In genomic region chr6:64439274-64439673, GRCh38 we compare ENCODE assay signal across 21 cellular contexts.
DNase-seq lines count a peak whose midpoint lies in the region; ATAC-seq and TF ChIP-seq lines count a peak whose summit lies in the region.
"Had no signal": no experiment of that assay in that cellular context is flagged by ENCODE, and none has a peak within 500 bp of the region (broad histone marks: within the 10 kb centered on the region; RNA-seq: fewer than 3 reads in every experiment).

No MANE protein-coding gene starts in this region.

- no peaks in the 10 kb centered on the region for H3K79me2 ChIP-seq in mammary epithelial cell (ENCODE audit: insufficient read depth, low read length)
- H3K79me2 ChIP-seq in smooth muscle cell (ENCODE audit: low read depth), result no peaks in the 10 kb centered on the region

- in situ Hi-C loops in mammary epithelial cell (cut with MboI; ENCODE audit: low sequenced_read_pairs in 2 of 2), result no loop called here

- H2AFZ ChIP-seq in mammary epithelial cell (ENCODE audit: low read depth, low read length) (no peak overlapping the region), smooth muscle cell (ENCODE audit: low read depth) (no peak overlapping the region)

- H3K36me3 ChIP-seq in mammary epithelial cell (ENCODE audit: insufficient read depth, low read length), result no peaks in the 10 kb centered on the region
- no peaks in the 10 kb centered on the region for H3K36me3 ChIP-seq in colonic mucosa
- H3K36me3 ChIP-seq in smooth muscle cell (ENCODE audit: low read depth), result no peaks in the 10 kb centered on the region
- H3K36me3 ChIP-seq: BLaER1 had no signal

- H3K27me3 ChIP-seq in mammary epithelial cell (ENCODE audit: insufficient read depth, low read length) (no peaks in the 10 kb centered on the region), foreskin keratinocyte (no peaks in the 10 kb centered on the region), colonic mucosa (no peaks in the 10 kb centered on the region), smooth muscle cell (ENCODE audit: low read depth) (no peaks in the 10 kb centered on the region)
- H3K27me3 ChIP-seq: BLaER1 had no signal

- CTCF ChIA-PET in mammary epithelial cell (lab: Charles Lee; ENCODE audit: low non-redundant PET), result no interaction called here

- H3K4me3 ChIP-seq in mammary epithelial cell (replicated peaks in 1 of 3; ENCODE audit: insufficient read depth in 1 of 3, low read depth in 2 of 3, low read length in 3 of 3) (no peak overlapping the region), colonic mucosa (no peak overlapping the region), smooth muscle cell (no peak overlapping the region)
- H3K4me3 ChIP-seq: BLaER1, K562 had no signal

- dilution Hi-C loops in mammary epithelial cell (cut with HindIII; ENCODE audit: low sequenced_read_pairs), result no loop called here

- peak; percentile 89 for ATAC-seq in foreskin keratinocyte
- ATAC-seq: HCT116, HepG2, K562, SK-N-SH treated with all-trans-retinoic acid at 6 μM for 48 hours had no signal

- no peak overlapping the region for H3K27ac ChIP-seq in mammary epithelial cell (ENCODE audit: insufficient read depth, low read depth, low read length)
- no peak overlapping the region for H3K27ac ChIP-seq in foreskin keratinocyte
- H3K27ac ChIP-seq in colonic mucosa, result no peak overlapping the region
- no peak overlapping the region for H3K27ac ChIP-seq in smooth muscle cell (ENCODE audit: low read depth)
- H3K27ac ChIP-seq: BLaER1 had no signal

- no peak for TF ChIP-seq CTCF in mammary epithelial cell (conservative IDR thresholded peaks at IDR 0.05 in 1 of 2, IDR thresholded peaks at IDR 0.05 in 1 of 2; ENCODE audit: extremely low read depth in 1 of 2, insufficient read depth in 1 of 2, low read depth in 1 of 2, low read length in 2 of 2)
- TF ChIP-seq CTCF in foreskin keratinocyte (conservative IDR thresholded peaks at IDR 0.05), result no peak
- no peak for TF ChIP-seq CTCF in colonic mucosa (IDR thresholded peaks at IDR 0.05)
- TF ChIP-seq CTCF in smooth muscle cell (IDR thresholded peaks at IDR 0.05; ENCODE audit: borderline replicate concordance, insufficient read depth, poor library complexity, severe bottlenecking), result no peak

- BruUV-seq in mammary epithelial cell (replicated peaks; lab: Mats Ljungman, UMichigan), result no TSS peak

- DNase-seq in DMS53 (lab: John Stamatoyannopoulos, UW) (peak; percentile 26), HT1080 (ENCODE audit: low read depth) (peak; percentile 30), mammary epithelial cell (peak; percentile 1), foreskin keratinocyte (peak; percentile 27 to 66), colonic mucosa (no peak), smooth muscle cell (lab: John Stamatoyannopoulos, UW; ENCODE audit: unreplicated experiment) (no peak), NCI-H69 (lab: John Stamatoyannopoulos, UW) (no peak)
- DNase-seq: ACHN; CD4-positive, alpha-beta T cell; COR-L47; NCI-H1092 treated with DMSO at 0.1 percent for 48 hours; NCI-H1436 treated with DMSO at 0.1 percent for 48 hours; NCI-H1930; NCI-H345; NCI-H524; NCI-H82 had no signal

- intact Hi-C loops in mammary epithelial cell (cut with micrococcal nuclease) (no loop called here), colonic mucosa (cut with DNase I) (no loop called here)

- H3K9me3 ChIP-seq in mammary epithelial cell (replicated peaks; ENCODE audit: insufficient read depth, low read length) (no peaks in the 10 kb centered on the region), colonic mucosa (no peaks in the 10 kb centered on the region), smooth muscle cell (replicated peaks; ENCODE audit: low read depth) (no peaks in the 10 kb centered on the region)
- H3K9me3 ChIP-seq: BLaER1 had no signal

- no peaks in the 10 kb centered on the region for H3K4me1 ChIP-seq in mammary epithelial cell (ENCODE audit: insufficient read depth, low read length)
- peaks cover 10% of the 10 kb centered on the region for H3K4me1 ChIP-seq in foreskin keratinocyte
- no peaks in the 10 kb centered on the region for H3K4me1 ChIP-seq in colonic mucosa
- no peaks in the 10 kb centered on the region for H3K4me1 ChIP-seq in smooth muscle cell (ENCODE audit: low read depth)
- H3K4me1 ChIP-seq: BLaER1 had no signal

- no peaks in the 10 kb centered on the region for H3F3A ChIP-seq in smooth muscle cell (ENCODE audit: low read depth)

- H4K20me1 ChIP-seq in mammary epithelial cell (ENCODE audit: insufficient read depth, low read length) (no peaks in the 10 kb centered on the region), smooth muscle cell (ENCODE audit: low read depth) (no peaks in the 10 kb centered on the region)
- H4K20me1 ChIP-seq: BLaER1 had no signal

- peak overlapping the region; percentile 30 for H3K4me2 ChIP-seq in mammary epithelial cell (ENCODE audit: insufficient read depth, low read depth, low read length)
- H3K4me2 ChIP-seq in smooth muscle cell, result no peak overlapping the region
- H3K4me2 ChIP-seq: BLaER1 had no signal

- 0% methylated on average over 2 of the region's 2 CpGs for WGBS in mammary epithelial cell (ENCODE audit: low coverage, missing lambda C conversion rate)
- 70% methylated on average over 2 of the region's 2 CpGs for WGBS in smooth muscle cell (ENCODE audit: low lambda C conversion rate)

- H3K9ac ChIP-seq in mammary epithelial cell (ENCODE audit: insufficient read depth, low read length) (no peak overlapping the region), colonic mucosa (ENCODE audit: low read depth in 2 of 2, low read length in 2 of 2) (no peak overlapping the region), smooth muscle cell (ENCODE audit: low read depth) (no peak overlapping the region)
- H3K9ac ChIP-seq: BLaER1 had no signal

Comparison
In these comparisons a context has a peak if more than half of its experiments do, and no peak if none do; other contexts are left out.
1. DNase-seq: peak in DMS53 (single experiment), HT1080 (single experiment), mammary epithelial cell (single experiment) and foreskin keratinocyte (2 of 2); none in colonic mucosa (single experiment), smooth muscle cell (single experiment) and NCI-H69 (single experiment).